In genomic region chr1:228837817-228838716, GRCh38 we compare ENCODE assay signal across 8 cellular contexts.
DNase-seq lines count a peak whose midpoint lies in the region; ATAC-seq, FAIRE-seq and TF ChIP-seq lines count a peak whose summit lies in the region.

No MANE protein-coding gene starts in this region.

- peaks cover 7% of the 10 kb centered on the region for H3K9me3 ChIP-seq in HUES64 (ENCODE audit: insufficient read depth, low read depth, low read length)

- TF ChIP-seq CTCF in bronchial epithelial cell (IDR thresholded peaks at IDR 0.05; ENCODE audit: insufficient read depth, low read length, severe bottlenecking) = no peak

- H3K27me3 ChIP-seq in HUES64 (ENCODE audit: insufficient read depth, low read length) (no peaks in the 10 kb centered on the region), bronchial epithelial cell (ENCODE audit: control insufficient read depth, insufficient read depth, low read length) (peaks cover 3% of the 10 kb centered on the region)

- ATAC-seq in GM19025 (IDR thresholded peaks at IDR 0.05; ENCODE audit: low read depth, unreplicated experiment) (peak; percentile 75), HG03520 (IDR thresholded peaks at IDR 0.05; ENCODE audit: unreplicated experiment) (no peak), GM21528 (IDR thresholded peaks at IDR 0.05; ENCODE audit: low FRiP score, unreplicated experiment) (no peak)

- H3K4me3 ChIP-seq in HUES64 (ENCODE audit: low read length) (no peak overlapping the region), bronchial epithelial cell (ENCODE audit: low read depth, low read length) (no peak overlapping the region)

- H3K27ac ChIP-seq in HUES64 (ENCODE audit: low read depth, low read length) = peak overlapping the region; percentile 31; the same call in 1 of the 2 replicates

- no peak overlapping the region; the same call in 1 of the 2 replicates for H3K9ac ChIP-seq in HUES64 (ENCODE audit: low read depth, low read length)

- H3K36me3 ChIP-seq in HUES64 (ENCODE audit: insufficient read depth, low read length) (no peaks in the 10 kb centered on the region), bronchial epithelial cell (ENCODE audit: control insufficient read depth, insufficient read depth, low read length) (no peaks in the 10 kb centered on the region)

- no peak for FAIRE-seq in bronchial epithelial cell (lab: Jason Lieb, UNC)

- DNase-seq in bronchial epithelial cell (ENCODE audit: low read depth) (peak; percentile 92), lung microvascular endothelial cell (ENCODE audit: low read depth in 2 of 2) (peak; percentile 91 to 92), NCI-H2107 treated with DMSO at 0.1 percent for 48 hours (lab: John Stamatoyannopoulos, UW; ENCODE audit: unreplicated experiment) (no peak), DMS153 treated with DMSO at 0.1 percent for 48 hours (lab: John Stamatoyannopoulos, UW; ENCODE audit: unreplicated experiment) (no peak)

- peaks cover 9% of the 10 kb centered on the region; the same call in 1 of the 2 replicates for H3K4me1 ChIP-seq in HUES64 (ENCODE audit: insufficient read depth, low read length)

- WGBS in HUES64 = 81% methylated on average over 11 of the region's 11 CpGs

Comparison
In these comparisons a context has a peak if more than half of its experiments do, and no peak if none do; other contexts are left out.
1. DNase-seq: peak in bronchial epithelial cell (single experiment) and lung microvascular endothelial cell (2 of 2); none in NCI-H2107 treated with DMSO at 0.1 percent for 48 hours (single experiment) and DMS153 treated with DMSO at 0.1 percent for 48 hours (single experiment).